In genomic region chr9:98826716-98827115, GRCh38 we compare ENCODE assay signal across 37 cellular contexts.
"Had no signal": no experiment of that assay in that cellular context is flagged by ENCODE, and none has a peak within 500 bp of the region (broad histone marks: within the 10 kb centered on the region; RNA-seq: fewer than 3 reads in every experiment).

No MANE protein-coding gene starts in this region.

- H3K36me3 Mint-ChIP-seq: activated naive CD8-positive, alpha-beta T cell treated with anti-CD3 and anti-CD28 coated beads, Interleukin-2, amount 10 ng/mL, durations not matched to agents 7 days and 5 days; brain had no signal

- H3K27me3 Mint-ChIP-seq: activated naive CD4-positive, alpha-beta T cell treated with anti-CD3 and anti-CD28 coated beads, Interleukin-2, amount 10 ng/mL, durations not matched to agents 7 days and 5 days; activated naive CD4-positive, alpha-beta T cell treated with anti-CD3 and anti-CD28 coated beads, Interleukin-2, amount 50 U/mL, for 24 hours; activated naive CD8-positive, alpha-beta T cell; activated naive CD8-positive, alpha-beta T cell treated with anti-CD3 and anti-CD28 coated beads for 36 hours; activated naive CD8-positive, alpha-beta T cell treated with anti-CD3 and anti-CD28 coated beads, Interleukin-2, amount 10 ng/mL, durations not matched to agents 7 days and 5 days; activated naive CD8-positive, alpha-beta T cell treated with anti-CD3 and anti-CD28 coated beads, Interleukin-2, amount 50 U/mL, for 24 hours; activated T-cell treated with anti-CD3 and anti-CD28 coated beads, Interleukin-2, amount 50 U/mL, for 24 hours; activated T-helper 17 cell treated with anti-CD3 and anti-CD28 coated beads, Interleukin-2, amount 50 U/mL, for 72 hours; central memory CD8-positive, alpha-beta T cell had no signal

- H3K27ac ChIP-seq: adrenal gland, ascending aorta, body of pancreas, brain microvascular endothelial cell, breast epithelium, cardiac muscle cell had no signal

- H3K4me1 ChIP-seq: adrenal gland, ascending aorta, body of pancreas, breast epithelium had no signal

- H3K9me3 Mint-ChIP-seq: activated naive CD4-positive, alpha-beta T cell treated with anti-CD3 and anti-CD28 coated beads for 36 hours; activated naive CD4-positive, alpha-beta T cell treated with anti-CD3 and anti-CD28 coated beads, Interleukin-2, amount 10 ng/mL, durations not matched to agents 7 days and 5 days; activated naive CD4-positive, alpha-beta T cell treated with anti-CD3 and anti-CD28 coated beads, Interleukin-2, amount 50 U/mL, for 24 hours; activated naive CD8-positive, alpha-beta T cell treated with anti-CD3 and anti-CD28 coated beads for 36 hours; activated naive CD8-positive, alpha-beta T cell treated with anti-CD3 and anti-CD28 coated beads, Interleukin-2, amount 10 ng/mL, durations not matched to agents 7 days and 5 days; activated naive CD8-positive, alpha-beta T cell treated with anti-CD3 and anti-CD28 coated beads, Interleukin-2, amount 50 U/mL, for 24 hours; activated T-cell treated with anti-CD3 and anti-CD28 coated beads, Interleukin-2, amount 50 U/mL, for 24 hours; activated T-cell treated with anti-CD3 and anti-CD28 coated beads, Interleukin-2, amount 50 U/mL, for 4 hours; activated T-cell treated with anti-CD3 and anti-CD28 coated beads, Interleukin-2, amount 50 U/mL, for 72 hours; activated T-helper 1 cell treated with anti-CD3 and anti-CD28 coated beads, Interleukin-12 subunit alpha, Interleukin-12 subunit beta, Interleukin-2, Interleukin-4 antibody, amounts not matched to agents 30 ng/mL and 10 ng/mL and 1 ng/mL, durations not matched to agents 14 hours and 24 hours and 36 hours; activated T-helper 17 cell treated with anti-CD3 and anti-CD28 coated beads, Interleukin-2, amount 50 U/mL, for 72 hours; activated T-helper 2 cell treated with anti-CD3 and anti-CD28 coated beads, Interferon-gamma antibody, Interleukin-2, Interleukin-4, amounts not matched to agents 10 μg/mL and 5 μg/mL and 100 μg/mL, durations not matched to agents 14 hours and 24 hours and 36 hours; central memory CD8-positive, alpha-beta T cell had no signal

- H3K27me3 ChIP-seq: adrenal gland, ascending aorta, body of pancreas, brain microvascular endothelial cell, breast epithelium, cardiac muscle cell had no signal

- H3K4me3 Mint-ChIP-seq: activated naive CD4-positive, alpha-beta T cell treated with anti-CD3 and anti-CD28 coated beads for 36 hours; activated naive CD4-positive, alpha-beta T cell treated with anti-CD3 and anti-CD28 coated beads, Interleukin-2, amount 10 ng/mL, durations not matched to agents 7 days and 5 days; activated naive CD4-positive, alpha-beta T cell treated with anti-CD3 and anti-CD28 coated beads, Interleukin-2, amount 50 U/mL, for 24 hours; activated naive CD8-positive, alpha-beta T cell; activated naive CD8-positive, alpha-beta T cell treated with anti-CD3 and anti-CD28 coated beads for 36 hours; activated naive CD8-positive, alpha-beta T cell treated with anti-CD3 and anti-CD28 coated beads, Interleukin-2, amount 10 ng/mL, durations not matched to agents 7 days and 5 days; activated naive CD8-positive, alpha-beta T cell treated with anti-CD3 and anti-CD28 coated beads, Interleukin-2, amount 50 U/mL, for 24 hours; activated T-cell treated with anti-CD3 and anti-CD28 coated beads, Interleukin-2, amount 50 U/mL, for 24 hours; activated T-cell treated with anti-CD3 and anti-CD28 coated beads, Interleukin-2, amount 50 U/mL, for 4 hours; activated T-cell treated with anti-CD3 and anti-CD28 coated beads, Interleukin-2, amount 50 U/mL, for 72 hours; activated T-helper 1 cell treated with anti-CD3 and anti-CD28 coated beads, Interleukin-12 subunit alpha, Interleukin-12 subunit beta, Interleukin-2, Interleukin-4 antibody, amounts not matched to agents 30 ng/mL and 10 ng/mL and 1 ng/mL, durations not matched to agents 14 hours and 24 hours and 36 hours; activated T-helper 17 cell treated with anti-CD3 and anti-CD28 coated beads, Interleukin-2, amount 50 U/mL, for 72 hours; brain; central memory CD8-positive, alpha-beta T cell had no signal

- H3K4me3 ChIP-seq: adrenal gland, ascending aorta, body of pancreas, breast epithelium, cardiac muscle cell had no signal

- H3K27ac Mint-ChIP-seq: activated naive CD4-positive, alpha-beta T cell treated with anti-CD3 and anti-CD28 coated beads for 36 hours; activated naive CD4-positive, alpha-beta T cell treated with anti-CD3 and anti-CD28 coated beads, Interleukin-2, amount 10 ng/mL, durations not matched to agents 7 days and 5 days; activated naive CD4-positive, alpha-beta T cell treated with anti-CD3 and anti-CD28 coated beads, Interleukin-2, amount 50 U/mL, for 24 hours; activated naive CD8-positive, alpha-beta T cell; activated naive CD8-positive, alpha-beta T cell treated with anti-CD3 and anti-CD28 coated beads for 36 hours; activated naive CD8-positive, alpha-beta T cell treated with anti-CD3 and anti-CD28 coated beads, Interleukin-2, amount 10 ng/mL, durations not matched to agents 7 days and 5 days; activated naive CD8-positive, alpha-beta T cell treated with anti-CD3 and anti-CD28 coated beads, Interleukin-2, amount 50 U/mL, for 24 hours; activated T-cell treated with anti-CD3 and anti-CD28 coated beads, Interleukin-2, amount 50 U/mL, for 24 hours; activated T-cell treated with anti-CD3 and anti-CD28 coated beads, Interleukin-2, amount 50 U/mL, for 72 hours; activated T-helper 1 cell treated with anti-CD3 and anti-CD28 coated beads, Interleukin-12 subunit alpha, Interleukin-12 subunit beta, Interleukin-2, Interleukin-4 antibody, amounts not matched to agents 30 ng/mL and 10 ng/mL and 1 ng/mL, durations not matched to agents 14 hours and 24 hours and 36 hours; activated T-helper 17 cell treated with anti-CD3 and anti-CD28 coated beads, Interleukin-2, amount 50 U/mL, for 72 hours; activated T-helper 2 cell treated with anti-CD3 and anti-CD28 coated beads, Interferon-gamma antibody, Interleukin-2, Interleukin-4, amounts not matched to agents 10 μg/mL and 5 μg/mL and 100 μg/mL, durations not matched to agents 14 hours and 24 hours and 36 hours; brain had no signal

- H3K4me1 Mint-ChIP-seq: activated naive CD4-positive, alpha-beta T cell treated with anti-CD3 and anti-CD28 coated beads, Interleukin-2, amount 10 ng/mL, durations not matched to agents 7 days and 5 days; activated naive CD4-positive, alpha-beta T cell treated with anti-CD3 and anti-CD28 coated beads, Interleukin-2, amount 50 U/mL, for 24 hours; activated naive CD8-positive, alpha-beta T cell treated with anti-CD3 and anti-CD28 coated beads for 36 hours; activated naive CD8-positive, alpha-beta T cell treated with anti-CD3 and anti-CD28 coated beads, Interleukin-2, amount 10 ng/mL, durations not matched to agents 7 days and 5 days; activated naive CD8-positive, alpha-beta T cell treated with anti-CD3 and anti-CD28 coated beads, Interleukin-2, amount 50 U/mL, for 24 hours; brain had no signal

- H3K36me3 ChIP-seq: adrenal gland, ascending aorta, brain microvascular endothelial cell, breast epithelium, cardiac muscle cell had no signal

- ATAC-seq: activated naive CD8-positive, alpha-beta T cell treated with anti-CD3 and anti-CD28 coated beads, Interleukin-2, amount 50 U/mL, for 24 hours; activated T-cell treated with anti-CD3 and anti-CD28 coated beads, Interleukin-2, amount 50 U/mL, for 4 hours; activated T-cell treated with anti-CD3 and anti-CD28 coated beads, Interleukin-2, amount 50 U/mL, for 72 hours; activated T-helper 17 cell treated with anti-CD3 and anti-CD28 coated beads, Interleukin-2, amount 50 U/mL, for 72 hours; body of pancreas had no signal

- DNase-seq: activated effector memory CD4-positive, alpha-beta T cell treated with anti-CD3 and anti-CD28 coated beads, Interleukin-2, amount 50 U/mL, for 16 hours; activated effector memory CD4-positive, alpha-beta T cell treated with Interleukin-2 at 50 U/mL for 16 hours; activated gamma-delta T cell; activated gamma-delta T cell treated with Interleukin-2 at 50 U/mL for 16 hours; activated naive CD4-positive, alpha-beta T cell; activated naive CD4-positive, alpha-beta T cell treated with anti-CD3 and anti-CD28 coated beads for 36 hours; activated naive CD4-positive, alpha-beta T cell treated with anti-CD3 and anti-CD28 coated beads, Interleukin-2, amount 10 ng/mL, durations not matched to agents 7 days and 5 days; activated naive CD4-positive, alpha-beta T cell treated with anti-CD3 and anti-CD28 coated beads, Interleukin-2, amount 50 U/mL, for 16 hours; activated naive CD4-positive, alpha-beta T cell treated with Interleukin-2 at 50 U/mL for 16 hours; activated naive CD8-positive, alpha-beta T cell treated with anti-CD3 and anti-CD28 coated beads for 36 hours; activated naive CD8-positive, alpha-beta T cell treated with anti-CD3 and anti-CD28 coated beads, Interleukin-2, amount 10 ng/mL, durations not matched to agents 7 days and 5 days; activated naive CD8-positive, alpha-beta T cell treated with anti-CD3 and anti-CD28 coated beads, Interleukin-2, amount 50 U/mL, for 24 hours; activated T-cell treated with anti-CD3 and anti-CD28 coated beads, Interleukin-2, amount 50 U/mL, for 1 hour; activated T-cell treated with anti-CD3 and anti-CD28 coated beads, Interleukin-2, amount 50 U/mL, for 24 hours; activated T-cell treated with anti-CD3 and anti-CD28 coated beads, Interleukin-2, amount 50 U/mL, for 4 hours; activated T-cell treated with anti-CD3 and anti-CD28 coated beads, Interleukin-2, amount 50 U/mL, for 48 hours; activated T-cell treated with anti-CD3 and anti-CD28 coated beads, Interleukin-2, amount 50 U/mL, for 72 hours; adrenal gland; amniotic stem cell; amygdala; anterior cingulate cortex; aorta; body of pancreas; brain microvascular endothelial cell; caudate nucleus; central memory CD4-positive, alpha-beta T cell; cerebellar nuclear complex had no signal

- H3K9me3 ChIP-seq: adrenal gland, ascending aorta, body of pancreas, breast epithelium had no signal
